8 cellular contexts compared by ENCODE assay signal in the genomic region with DNA sequence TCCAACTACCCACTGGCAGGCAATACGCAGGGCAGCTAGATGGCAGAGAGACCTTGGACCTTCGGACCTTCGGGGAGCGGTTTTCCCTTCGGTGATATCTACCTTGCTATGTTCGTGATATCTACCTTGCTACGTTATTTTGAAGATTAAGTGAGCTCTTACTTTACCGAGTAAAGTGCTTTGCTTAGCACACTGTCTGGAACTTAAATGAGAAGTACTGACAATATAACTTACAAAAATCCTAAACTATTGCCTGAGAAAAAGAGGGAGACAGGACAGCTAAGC. TPM values are rescaled to one million over a fixed set of nuclear protein-coding genes. Genes with fewer than 3 reads are reported as not detected.
DNase-seq lines count a peak whose midpoint lies in the region.

No MANE protein-coding gene starts in this region.

- H3K9ac ChIP-seq in NT2/D1 (ENCODE audit: insufficient read length, low read depth) (peak overlapping the region; percentile 79), rectal smooth muscle tissue (ENCODE audit: low read length) (peak overlapping the region; percentile 84)

- H3K4me1 ChIP-seq in NT2/D1 (ENCODE audit: insufficient read depth, insufficient read length) = no peaks in the 10 kb centered on the region
- peaks cover 2 to 3% of the 10 kb centered on the region in 2 donors for H3K4me1 ChIP-seq in esophagus (ENCODE audit: control insufficient read depth in 2 of 2, insufficient read depth in 2 of 2, low read length in 1 of 2)
- peaks cover 4% of the 10 kb centered on the region for H3K4me1 ChIP-seq in rectal smooth muscle tissue (ENCODE audit: control insufficient read depth, insufficient read depth, low read length)

- DNase-seq in activated CD4-positive, alpha-beta T cell treated with anti-CD3 and anti-CD28 coated beads, Interleukin-2, amount 10 ng/mL, durations not matched to agents 7 days and 5 days = no peak
- no peak for DNase-seq in activated CD4-positive, alpha-beta T cell treated with anti-CD3 and anti-CD28 coated beads, Interleukin-2, amount 50 U/mL, for 48 hours
- DNase-seq in NT2/D1 (ENCODE audit: low read depth, low spot score) (no peak), posterior vena cava (ENCODE audit: low spot score) (no peak), ecto neural progenitor cell (ENCODE audit: low spot score) (no peak)
- DNase-seq in stimulated activated CD4-positive, alpha-beta T cell treated with anti-CD3 and anti-CD28 coated beads, Interleukin-4, amount 100 ng/mL, for 4 hours = no peak

- H3K27me3 ChIP-seq in NT2/D1 (ENCODE audit: insufficient read depth, insufficient read length) = no peaks in the 10 kb centered on the region
- no peaks in the 10 kb centered on the region for H3K27me3 ChIP-seq in esophagus (ENCODE audit: control insufficient read depth in 1 of 2, insufficient read depth in 2 of 2, low read length in 2 of 2)
- H3K27me3 ChIP-seq in rectal smooth muscle tissue (ENCODE audit: control insufficient read depth, insufficient read depth, low read length) = no peaks in the 10 kb centered on the region

- intact Hi-C loops in posterior vena cava (cut with DNase I) = loop anchor here (5.0 to 10.0 kb wide), 2 partner anchors 61 to 129 kb away; partner anchors contain the start of gene APLP2 (in 2 of the 2)

- H3K27me3 Mint-ChIP-seq in activated CD4-positive, alpha-beta T cell treated with anti-CD3 and anti-CD28 coated beads, Interleukin-2, amount 10 ng/mL, durations not matched to agents 7 days and 5 days = no peaks in the 10 kb centered on the region

- H3K36me3 ChIP-seq in NT2/D1 (ENCODE audit: insufficient read depth, insufficient read length, low read length) (no peaks in the 10 kb centered on the region), esophagus (ENCODE audit: control insufficient read depth in 2 of 2, insufficient read depth in 2 of 2, low read length in 1 of 2) (no peaks in the 10 kb centered on the region), rectal smooth muscle tissue (ENCODE audit: control insufficient read depth, insufficient read depth, low read length) (no peaks in the 10 kb centered on the region)

- no peaks in the 10 kb centered on the region for H3K9me3 Mint-ChIP-seq in activated CD4-positive, alpha-beta T cell treated with anti-CD3 and anti-CD28 coated beads, Interleukin-2, amount 10 ng/mL, durations not matched to agents 7 days and 5 days

- peaks cover 33% of the 10 kb centered on the region for H3K4me1 Mint-ChIP-seq in activated CD4-positive, alpha-beta T cell treated with anti-CD3 and anti-CD28 coated beads, Interleukin-2, amount 10 ng/mL, durations not matched to agents 7 days and 5 days

- peak overlapping the region; percentile 97 to 100 for H3K27ac ChIP-seq in esophagus (ENCODE audit: low read depth in 2 of 2, low read length in 1 of 2)
- H3K27ac ChIP-seq in rectal smooth muscle tissue (ENCODE audit: low read depth, low read length) = peak overlapping the region; percentile 99

- H3K4me3 ChIP-seq in NT2/D1 (ENCODE audit: insufficient read length, low read depth) (peak overlapping the region; percentile 78), esophagus (ENCODE audit: low read depth in 1 of 2, low read length in 2 of 2) (peak overlapping the region; percentile 82 to 99), rectal smooth muscle tissue (ENCODE audit: low read length) (peak overlapping the region; percentile 85)

- no peaks in the 10 kb centered on the region for H3K9me3 ChIP-seq in NT2/D1 (ENCODE audit: insufficient read depth, low read length)
- H3K9me3 ChIP-seq in esophagus (ENCODE audit: control insufficient read depth in 2 of 2, insufficient read depth in 1 of 2, low read depth in 1 of 2, low read length in 1 of 2) = no peaks in the 10 kb centered on the region

- CTCF ChIA-PET in activated CD4-positive, alpha-beta T cell treated with anti-CD3 and anti-CD28 coated beads, Interleukin-2, amount 10 ng/mL, durations not matched to agents 7 days and 5 days (lab: Charles Lee) = interaction anchor here (1.0 to 1.8 kb wide), 2 partner anchors 22 to 912 kb away, joined by 3 to 6 read pairs; partner anchors contain the start of gene SNX19

- peak overlapping the region; percentile 94 for H3K4me3 Mint-ChIP-seq in activated CD4-positive, alpha-beta T cell treated with anti-CD3 and anti-CD28 coated beads, Interleukin-2, amount 10 ng/mL, durations not matched to agents 7 days and 5 days

- POLR2A ChIA-PET in activated CD4-positive, alpha-beta T cell treated with anti-CD3 and anti-CD28 coated beads, Interleukin-2, amount 10 ng/mL, durations not matched to agents 7 days and 5 days (lab: Charles Lee) = interaction anchor here (0.8 kb wide), 1 partner anchor 128 kb away, joined by 7 read pairs; no protein-coding TSS in a partner anchor

- H3K27ac Mint-ChIP-seq in activated CD4-positive, alpha-beta T cell treated with anti-CD3 and anti-CD28 coated beads, Interleukin-2, amount 10 ng/mL, durations not matched to agents 7 days and 5 days = peak overlapping the region; percentile 99

- 6 to 8% methylated on average over 8 of the region's 8 CpGs for WGBS in esophagus, 2 donors

- peaks cover 7% of the 10 kb centered on the region for H3K36me3 Mint-ChIP-seq in activated CD4-positive, alpha-beta T cell treated with anti-CD3 and anti-CD28 coated beads, Interleukin-2, amount 10 ng/mL, durations not matched to agents 7 days and 5 days (ENCODE audit: low read depth)

RNA-seq across cellular contexts. Expression of gene PRDM10, which starts 1.0 kb away (rescaled TPM):
- 10 to 100 TPM; 12.9 to 15.2 TPM for total RNA-seq in activated CD4-positive, alpha-beta T cell treated with anti-CD3 and anti-CD28 coated beads, Interleukin-2, amount 10 ng/mL, durations not matched to agents 7 days and 5 days
- polyA plus RNA-seq in esophagus = 1 to 10 TPM; 2.6 to 3.8 TPM
- 10 to 100 TPM in 1 of 2 donors, 1 to 10 TPM in 1; 5.0 to 10.7 TPM for total RNA-seq in posterior vena cava
